Comparison of ENCODE assay signal across 26 cellular contexts in genomic region chr12:119229205-119229604, GRCh38. TPM values are rescaled to one million over a fixed set of nuclear protein-coding genes. Genes with fewer than 3 reads are reported as not detected.
"Had no signal": no experiment of that assay in that cellular context is flagged by ENCODE, and none has a peak within 500 bp of the region (broad histone marks: within the 10 kb centered on the region; RNA-seq: fewer than 3 reads in every experiment).

No MANE protein-coding gene starts in this region.

- H3K36me3 Mint-ChIP-seq: activated naive CD4-positive, alpha-beta T cell treated with anti-CD3 and anti-CD28 coated beads, Interleukin-2, amount 10 ng/mL, durations not matched to agents 7 days and 5 days; natural killer cell treated with Interleukin-12 subunit alpha and Interleukin-12 subunit beta and Interleukin-15 and Interleukin-18, amount 100 ng/mL, for 72 hours had no signal

- H3K9me3 ChIP-seq: esophagus muscularis mucosa, heart left ventricle, left ventricle myocardium inferior, mucosa of descending colon, right lobe of liver, testis, transverse colon had no signal

- H3K27me3 Mint-ChIP-seq: activated CD4-positive, alpha-beta memory T cell treated with anti-CD3 and anti-CD28 coated beads, Interleukin-2, amount 10 ng/mL, durations not matched to agents 7 days and 5 days; activated CD4-positive, alpha-beta T cell treated with anti-CD3 and anti-CD28 coated beads, Interleukin-2, amount 10 ng/mL, durations not matched to agents 7 days and 5 days; activated naive CD4-positive, alpha-beta T cell treated with anti-CD3 and anti-CD28 coated beads, Interleukin-2, amount 10 ng/mL, durations not matched to agents 7 days and 5 days had no signal

- H3K27me3 ChIP-seq: brain microvascular endothelial cell, esophagus muscularis mucosa, foreskin keratinocyte, heart left ventricle, right lobe of liver, testis, transverse colon had no signal

- H3K4me1 ChIP-seq: foreskin keratinocyte, right lobe of liver, testis, transverse colon had no signal

- DNase-seq: activated CD4-positive, alpha-beta memory T cell treated with anti-CD3 and anti-CD28 coated beads, Interleukin-2, amount 10 ng/mL, durations not matched to agents 7 days and 5 days; activated CD4-positive, alpha-beta T cell treated with anti-CD3 and anti-CD28 coated beads for 1 hour; activated CD4-positive, alpha-beta T cell treated with anti-CD3 and anti-CD28 coated beads, Interleukin-2, amount 10 ng/mL, durations not matched to agents 7 days and 5 days; activated CD8-positive, alpha-beta memory T cell treated with anti-CD3 and anti-CD28 coated beads, Interleukin-2, amount 50 U/mL, for 48 hours; activated gamma-delta T cell; activated naive CD4-positive, alpha-beta T cell treated with anti-CD3 and anti-CD28 coated beads, Interleukin-2, amount 10 ng/mL, durations not matched to agents 7 days and 5 days; activated T-cell treated with anti-CD3 and anti-CD28 coated beads, Interleukin-2, amount 50 U/mL, for 24 hours; amniotic stem cell; effector memory CD4-positive, alpha-beta T cell; foreskin keratinocyte; right lobe of liver; stimulated activated CD4-positive, alpha-beta T cell treated with anti-CD3 and anti-CD28 coated beads, Interleukin-2, amount 100 ng/mL, for 48 hours; stimulated activated naive CD4-positive, alpha-beta T cell treated with Interleukin-2 at 50 U/mL for 16 hours; T-helper 9 cell; transverse colon had no signal

- H3K27ac ChIP-seq: brain microvascular endothelial cell, coronary artery, dorsolateral prefrontal cortex, esophagus muscularis mucosa, foreskin keratinocyte, heart left ventricle, left ventricle myocardium inferior, right lobe of liver, testis, transverse colon had no signal

- H3K4me1 Mint-ChIP-seq: activated CD4-positive, alpha-beta memory T cell treated with anti-CD3 and anti-CD28 coated beads, Interleukin-2, amount 10 ng/mL, durations not matched to agents 7 days and 5 days; activated CD4-positive, alpha-beta T cell treated with anti-CD3 and anti-CD28 coated beads, Interleukin-2, amount 10 ng/mL, durations not matched to agents 7 days and 5 days; activated naive CD4-positive, alpha-beta T cell treated with anti-CD3 and anti-CD28 coated beads, Interleukin-2, amount 10 ng/mL, durations not matched to agents 7 days and 5 days had no signal

- ATAC-seq: mucosa of descending colon; natural killer cell treated with Interleukin-12 subunit alpha and Interleukin-12 subunit beta and Interleukin-15 and Interleukin-18, amount 100 ng/mL, for 72 hours had no signal

- H3K4me3 Mint-ChIP-seq: activated CD4-positive, alpha-beta memory T cell treated with anti-CD3 and anti-CD28 coated beads, Interleukin-2, amount 10 ng/mL, durations not matched to agents 7 days and 5 days; activated CD4-positive, alpha-beta T cell treated with anti-CD3 and anti-CD28 coated beads, Interleukin-2, amount 10 ng/mL, durations not matched to agents 7 days and 5 days; activated naive CD4-positive, alpha-beta T cell treated with anti-CD3 and anti-CD28 coated beads, Interleukin-2, amount 10 ng/mL, durations not matched to agents 7 days and 5 days; activated T-cell treated with anti-CD3 and anti-CD28 coated beads, Interleukin-2, amount 50 U/mL, for 24 hours; natural killer cell treated with Interleukin-12 subunit alpha and Interleukin-12 subunit beta and Interleukin-15 and Interleukin-18, amount 100 ng/mL, for 72 hours had no signal

- H3K4me3 ChIP-seq: lung, mucosa of descending colon, transverse colon had no signal

- H3K9me3 Mint-ChIP-seq: activated CD4-positive, alpha-beta T cell treated with anti-CD3 and anti-CD28 coated beads, Interleukin-2, amount 10 ng/mL, durations not matched to agents 7 days and 5 days; activated naive CD4-positive, alpha-beta T cell treated with anti-CD3 and anti-CD28 coated beads, Interleukin-2, amount 10 ng/mL, durations not matched to agents 7 days and 5 days; activated T-cell treated with anti-CD3 and anti-CD28 coated beads, Interleukin-2, amount 50 U/mL, for 24 hours; natural killer cell treated with Interleukin-12 subunit alpha and Interleukin-12 subunit beta and Interleukin-15 and Interleukin-18, amount 100 ng/mL, for 72 hours had no signal

- H3K27ac Mint-ChIP-seq: activated CD4-positive, alpha-beta memory T cell treated with anti-CD3 and anti-CD28 coated beads, Interleukin-2, amount 10 ng/mL, durations not matched to agents 7 days and 5 days; activated CD4-positive, alpha-beta T cell treated with anti-CD3 and anti-CD28 coated beads, Interleukin-2, amount 10 ng/mL, durations not matched to agents 7 days and 5 days; activated naive CD4-positive, alpha-beta T cell treated with anti-CD3 and anti-CD28 coated beads, Interleukin-2, amount 10 ng/mL, durations not matched to agents 7 days and 5 days; activated T-cell treated with anti-CD3 and anti-CD28 coated beads, Interleukin-2, amount 50 U/mL, for 24 hours; natural killer cell treated with Interleukin-12 subunit alpha and Interleukin-12 subunit beta and Interleukin-15 and Interleukin-18, amount 100 ng/mL, for 72 hours had no signal

- H3K36me3 ChIP-seq: brain microvascular endothelial cell, esophagus muscularis mucosa, heart left ventricle, left ventricle myocardium inferior, right lobe of liver, transverse colon had no signal

RNA-seq across cellular contexts. Expression of gene HSPB8, which starts 50.5 kb away (rescaled TPM):
- total RNA-seq: activated CD4-positive, alpha-beta memory T cell treated with anti-CD3 and anti-CD28 coated beads, Interleukin-2, amount 10 ng/mL, durations not matched to agents 7 days and 5 days; activated CD4-positive, alpha-beta T cell treated with anti-CD3 and anti-CD28 coated beads, Interleukin-2, amount 10 ng/mL, durations not matched to agents 7 days and 5 days; natural killer cell treated with Interleukin-12 subunit alpha and Interleukin-12 subunit beta and Interleukin-15 and Interleukin-18, amount 100 ng/mL, for 72 hours; T-helper 1 cell treated with Interleukin-12 subunit alpha and Interleukin-12 subunit beta and Interleukin-4 antibody, amounts not matched to agents 30 ng/mL and 1 ng/mL, for 36 hours had no signal
